8 cellular contexts compared by ENCODE assay signal in genomic region chr6:8064638-8065518, GRCh38. TPM values are rescaled to one million over a fixed set of nuclear protein-coding genes. Genes with fewer than 3 reads are reported as not detected.
DNase-seq lines count a peak whose midpoint lies in the region; ATAC-seq and TF ChIP-seq lines count a peak whose summit lies in the region.

No MANE protein-coding gene starts in this region.

- peak overlapping the region; percentile 91 for H3K4me3 Mint-ChIP-seq in activated CD4-positive, alpha-beta T cell treated with anti-CD3 and anti-CD28 coated beads, Interleukin-2, amount 10 ng/mL, durations not matched to agents 7 days and 5 days

- POLR2A ChIA-PET in activated CD4-positive, alpha-beta T cell treated with anti-CD3 and anti-CD28 coated beads, Interleukin-2, amount 10 ng/mL, durations not matched to agents 7 days and 5 days (lab: Charles Lee), result interaction anchor here (1.0 to 1.1 kb wide), 3 partner anchors 13 to 47 kb away, joined by 3 to 6 read pairs (median 3); partner anchors contain the start of gene EEF1E1

- H3K27ac ChIP-seq in VCaP (peak overlapping the region; percentile 45), smooth muscle cell (ENCODE audit: low read depth) (peak overlapping the region; percentile 76)

- peak overlapping the region; percentile 95 for H2AFZ ChIP-seq in smooth muscle cell (ENCODE audit: low read depth)

- peak overlapping the region; percentile 87 for H3K4me2 ChIP-seq in smooth muscle cell

- no peaks in the 10 kb centered on the region for H3K27me3 Mint-ChIP-seq in activated CD4-positive, alpha-beta T cell treated with anti-CD3 and anti-CD28 coated beads, Interleukin-2, amount 10 ng/mL, durations not matched to agents 7 days and 5 days

- ATAC-seq in HG03439 (IDR thresholded peaks at IDR 0.05; ENCODE audit: unreplicated experiment) (no peak), GM21381 (IDR thresholded peaks at IDR 0.05; ENCODE audit: unreplicated experiment) (no peak)

- no peaks in the 10 kb centered on the region for H3F3A ChIP-seq in smooth muscle cell (ENCODE audit: low read depth)

- H3K27me3 ChIP-seq in smooth muscle cell (ENCODE audit: low read depth), result no peaks in the 10 kb centered on the region

- H3K27ac Mint-ChIP-seq in activated CD4-positive, alpha-beta T cell treated with anti-CD3 and anti-CD28 coated beads, Interleukin-2, amount 10 ng/mL, durations not matched to agents 7 days and 5 days, result peak overlapping the region; percentile 95

- peaks cover 21% of the 10 kb centered on the region for H3K36me3 Mint-ChIP-seq in activated CD4-positive, alpha-beta T cell treated with anti-CD3 and anti-CD28 coated beads, Interleukin-2, amount 10 ng/mL, durations not matched to agents 7 days and 5 days (ENCODE audit: low read depth)

- CTCF ChIA-PET in activated CD4-positive, alpha-beta T cell treated with anti-CD3 and anti-CD28 coated beads, Interleukin-2, amount 10 ng/mL, durations not matched to agents 7 days and 5 days (lab: Charles Lee), result interaction anchor here (1.4 kb wide), 1 partner anchor 8 kb away, joined by 3 read pairs; no protein-coding TSS in a partner anchor

- no peak for DNase-seq in activated CD4-positive, alpha-beta T cell treated with anti-CD3 and anti-CD28 coated beads, Interleukin-2, amount 10 ng/mL, durations not matched to agents 7 days and 5 days
- DNase-seq in activated CD4-positive, alpha-beta T cell treated with anti-CD3 and anti-CD28 coated beads for 1 hour, result no peak
- no peak for DNase-seq in fibroblast of villous mesenchyme (ENCODE audit: low read depth)
- DNase-seq in smooth muscle cell (lab: John Stamatoyannopoulos, UW; ENCODE audit: unreplicated experiment), result no peak
- DNase-seq in hippocampal formation (lab: John Stamatoyannopoulos, UW), result no peak

- no peaks in the 10 kb centered on the region for H3K9me3 ChIP-seq in smooth muscle cell (replicated peaks; ENCODE audit: low read depth)

- no peaks in the 10 kb centered on the region for H4K20me1 ChIP-seq in smooth muscle cell (ENCODE audit: low read depth)

- H3K4me1 ChIP-seq in smooth muscle cell (ENCODE audit: low read depth), result peaks cover 7% of the 10 kb centered on the region

- H3K9me3 Mint-ChIP-seq in activated CD4-positive, alpha-beta T cell treated with anti-CD3 and anti-CD28 coated beads, Interleukin-2, amount 10 ng/mL, durations not matched to agents 7 days and 5 days, result no peaks in the 10 kb centered on the region

- peaks cover 46% of the 10 kb centered on the region for H3K4me1 Mint-ChIP-seq in activated CD4-positive, alpha-beta T cell treated with anti-CD3 and anti-CD28 coated beads, Interleukin-2, amount 10 ng/mL, durations not matched to agents 7 days and 5 days

- peak overlapping the region; percentile 43 for H3K9ac ChIP-seq in smooth muscle cell (ENCODE audit: low read depth)

- H3K4me3 ChIP-seq in fibroblast of villous mesenchyme (ENCODE audit: low read depth, low read length), result peak overlapping the region; percentile 89
- H3K4me3 ChIP-seq in smooth muscle cell, result peak overlapping the region; percentile 75

- H3K36me3 ChIP-seq in smooth muscle cell (ENCODE audit: low read depth), result peaks cover 7% of the 10 kb centered on the region

- no peak for TF ChIP-seq CTCF in VCaP (conservative IDR thresholded peaks at IDR 0.05)
- no peak for TF ChIP-seq CTCF in fibroblast of villous mesenchyme (IDR thresholded peaks at IDR 0.05; ENCODE audit: insufficient read depth, low read depth, low read length)
- no peak for TF ChIP-seq CTCF in smooth muscle cell (IDR thresholded peaks at IDR 0.05; ENCODE audit: borderline replicate concordance, insufficient read depth, poor library complexity, severe bottlenecking)

- WGBS in smooth muscle cell (ENCODE audit: low lambda C conversion rate), result 82% methylated on average over 7 of the region's 7 CpGs

- peaks cover 8% of the 10 kb centered on the region for H3K79me2 ChIP-seq in smooth muscle cell (ENCODE audit: low read depth)

RNA-seq across cellular contexts. Expression of gene BLOC1S5, which starts 0.7 kb away (rescaled TPM):
- total RNA-seq in activated CD4-positive, alpha-beta T cell treated with anti-CD3 and anti-CD28 coated beads, Interleukin-2, amount 10 ng/mL, durations not matched to agents 7 days and 5 days, result 10 to 100 TPM; 21.8 to 23.9 TPM
- 7.1 and 11.2 TPM in 2 replicates for total RNA-seq in fibroblast of villous mesenchyme
- total RNA-seq in smooth muscle cell, result 10.7 and 14.6 TPM in 2 replicates
- 9.2 and 13.7 TPM in 2 replicates for polyA plus RNA-seq in smooth muscle cell

RNA-seq across cellular contexts. Expression of gene EEF1E1, which starts 37.5 kb away (rescaled TPM):
- 10 to 100 TPM; 36.1 to 37.8 TPM for total RNA-seq in activated CD4-positive, alpha-beta T cell treated with anti-CD3 and anti-CD28 coated beads, Interleukin-2, amount 10 ng/mL, durations not matched to agents 7 days and 5 days
- total RNA-seq in fibroblast of villous mesenchyme (22.5 and 35.8 TPM in 2 replicates), smooth muscle cell (20.9 and 40.6 TPM in 2 replicates)
- polyA plus RNA-seq in smooth muscle cell, result 40.3 and 45.5 TPM in 2 replicates
